In genomic region chr11:1517117-1518005, GRCh38 we compare ENCODE assay signal across 19 cellular contexts. TPM values are rescaled to one million over a fixed set of nuclear protein-coding genes. Genes with fewer than 3 reads are reported as not detected.
DNase-seq lines count a peak whose midpoint lies in the region; ATAC-seq and TF ChIP-seq lines count a peak whose summit lies in the region.
"Had no signal": no experiment of that assay in that cellular context is flagged by ENCODE, and none has a peak within 500 bp of the region (broad histone marks: within the 10 kb centered on the region; RNA-seq: fewer than 3 reads in every experiment).

No MANE protein-coding gene starts in this region.

- H3K4me3 ChIP-seq in BE2C (ENCODE audit: low read depth, low read length) (no peak overlapping the region), Caco-2 (ENCODE audit: low read depth, low read length) (no peak overlapping the region), foreskin fibroblast (ENCODE audit: low read depth in 1 of 2, low read length in 2 of 2) (no peak overlapping the region)
- H3K4me3 ChIP-seq: heart left ventricle, left lung, upper lobe of right lung had no signal

- H3K27me3 Mint-ChIP-seq in stimulated activated naive CD8-positive, alpha-beta T cell treated with anti-CD3 and anti-CD28 coated beads, Interleukin-15, amount 100 ng/mL, for 72 hours = no peaks in the 10 kb centered on the region
- H3K27me3 Mint-ChIP-seq in central memory CD8-positive, alpha-beta T cell = no peaks in the 10 kb centered on the region
- no peaks in the 10 kb centered on the region for H3K27me3 Mint-ChIP-seq in naive thymus-derived CD8-positive, alpha-beta T cell
- H3K27me3 Mint-ChIP-seq in Caco-2 (ENCODE audit: insufficient read depth, unreplicated experiment) = no peaks in the 10 kb centered on the region
- H3K27me3 Mint-ChIP-seq: activated CD8-positive, alpha-beta T cell treated with anti-CD3 and anti-CD28 coated beads for 36 hours had no signal

- no peak overlapping the region for H3K4me3 Mint-ChIP-seq in stimulated activated naive CD8-positive, alpha-beta T cell treated with anti-CD3 and anti-CD28 coated beads, Interleukin-15, amount 100 ng/mL, for 72 hours
- H3K4me3 Mint-ChIP-seq in central memory CD8-positive, alpha-beta T cell = peak overlapping the region; percentile 45
- H3K4me3 Mint-ChIP-seq in naive thymus-derived CD8-positive, alpha-beta T cell = peak overlapping the region in 4 of 10 donors; percentile 1 to 60 (median 43)
- H3K4me3 Mint-ChIP-seq in Caco-2 (ENCODE audit: unreplicated experiment) = no peak overlapping the region
- H3K4me3 Mint-ChIP-seq: activated CD8-positive, alpha-beta T cell treated with anti-CD3 and anti-CD28 coated beads for 36 hours had no signal

- CTCF ChIA-PET in Caco-2 (lab: Charles Lee) = no interaction called here

- peaks cover 83% of the 10 kb centered on the region for H3K4me1 Mint-ChIP-seq in stimulated activated naive CD8-positive, alpha-beta T cell treated with anti-CD3 and anti-CD28 coated beads, Interleukin-15, amount 100 ng/mL, for 72 hours
- H3K4me1 Mint-ChIP-seq in central memory CD8-positive, alpha-beta T cell = peaks cover 68% of the 10 kb centered on the region
- peaks cover 37 to 85% (median 78%) of the 10 kb centered on the region in 4 donors for H3K4me1 Mint-ChIP-seq in naive thymus-derived CD8-positive, alpha-beta T cell
- peaks cover 8% of the 10 kb centered on the region for H3K4me1 Mint-ChIP-seq in Caco-2 (ENCODE audit: low read depth, unreplicated experiment)

- no peak for DNase-seq in stimulated activated naive CD8-positive, alpha-beta T cell treated with anti-CD3 and anti-CD28 coated beads, Interleukin-15, amount 100 ng/mL, for 72 hours
- DNase-seq in stimulated activated naive CD8-positive, alpha-beta T cell treated with anti-CD3 and anti-CD28 coated beads, Interleukin-15, Interleukin-2, amounts not matched to agents 100 U/mL and 50 U/mL, for 24 hours = no peak
- DNase-seq in central memory CD8-positive, alpha-beta T cell (ENCODE audit: low spot score in 2 of 2) = no peak
- no peak for DNase-seq in naive thymus-derived CD8-positive, alpha-beta T cell
- DNase-seq in BE2C (no peak), Caco-2 (no peak), foreskin fibroblast (no peak), H4 (ENCODE audit: low spot score) (no peak)
- DNase-seq: activated CD8-positive, alpha-beta T cell treated with anti-CD3 and anti-CD28 coated beads for 36 hours; caudate nucleus; DMS153; H7; NCI-H526 treated with DMSO at 0.1 percent for 48 hours; nucleus accumbens; RPMI8226; stimulated activated CD4-positive, alpha-beta T cell treated with anti-CD3 and anti-CD28 coated beads, Interleukin-4, amount 100 ng/mL, for 4 hours; upper lobe of right lung had no signal

- H3K36me3 Mint-ChIP-seq in central memory CD8-positive, alpha-beta T cell (ENCODE audit: insufficient read depth) = peaks cover 10% of the 10 kb centered on the region
- peaks cover 0 to 9% (median 0%) of the 10 kb centered on the region in 3 donors for H3K36me3 Mint-ChIP-seq in naive thymus-derived CD8-positive, alpha-beta T cell
- peaks cover 9% of the 10 kb centered on the region for H3K36me3 Mint-ChIP-seq in Caco-2 (ENCODE audit: insufficient read depth, unreplicated experiment)

- H3K36me3 ChIP-seq in BE2C (no peaks in the 10 kb centered on the region), Caco-2 (ENCODE audit: control insufficient read depth, insufficient read depth, low read length) (no peaks in the 10 kb centered on the region)
- H3K36me3 ChIP-seq: left lung, upper lobe of right lung had no signal

- H3K27ac Mint-ChIP-seq in stimulated activated naive CD8-positive, alpha-beta T cell treated with anti-CD3 and anti-CD28 coated beads, Interleukin-15, amount 100 ng/mL, for 72 hours = peak overlapping the region; percentile 7 to 29
- peak overlapping the region; percentile 67 for H3K27ac Mint-ChIP-seq in central memory CD8-positive, alpha-beta T cell (ENCODE audit: low read depth)
- H3K27ac Mint-ChIP-seq in naive thymus-derived CD8-positive, alpha-beta T cell = peak overlapping the region in 8 of 10 donors; percentile 7 to 88 (median 55)
- no peak overlapping the region for H3K27ac Mint-ChIP-seq in Caco-2 (ENCODE audit: unreplicated experiment)
- H3K27ac Mint-ChIP-seq: activated CD8-positive, alpha-beta T cell treated with anti-CD3 and anti-CD28 coated beads for 36 hours had no signal

- no peak for ATAC-seq in stimulated activated naive CD8-positive, alpha-beta T cell treated with anti-CD3 and anti-CD28 coated beads, Interleukin-15, amount 100 ng/mL, for 72 hours
- no peak for ATAC-seq in stimulated activated naive CD8-positive, alpha-beta T cell treated with anti-CD3 and anti-CD28 coated beads, Interleukin-15, Interleukin-2, amounts not matched to agents 100 U/mL and 50 U/mL, for 24 hours
- ATAC-seq in central memory CD8-positive, alpha-beta T cell (replicated peaks; ENCODE audit: extremely low read depth, poor library complexity, severe bottlenecking) = no peak
- ATAC-seq in naive thymus-derived CD8-positive, alpha-beta T cell = no peak
- ATAC-seq: activated CD8-positive, alpha-beta T cell treated with anti-CD3 and anti-CD28 coated beads for 36 hours; heart left ventricle; left lung; upper lobe of right lung had no signal

- no peak for TF ChIP-seq CTCF in BE2C (IDR thresholded peaks at IDR 0.05; ENCODE audit: low read depth, low read length)
- no peak for TF ChIP-seq CTCF in Caco-2 (IDR thresholded peaks at IDR 0.05; ENCODE audit: insufficient read depth in 1 of 2, low read depth in 1 of 2, low read length in 1 of 2, severe bottlenecking in 1 of 2, unreplicated experiment in 1 of 2)
- no peak for TF ChIP-seq CTCF in foreskin fibroblast (IDR thresholded peaks at IDR 0.05; ENCODE audit: low read depth, low read length)

- no peaks in the 10 kb centered on the region for H3K9me3 ChIP-seq in BE2C
- no peaks in the 10 kb centered on the region for H3K9me3 ChIP-seq in Caco-2
- H3K9me3 ChIP-seq: heart left ventricle, left lung, upper lobe of right lung had no signal

- POLR2A ChIA-PET in naive thymus-derived CD8-positive, alpha-beta T cell (lab: Charles Lee) = no interaction called here
- POLR2A ChIA-PET in Caco-2 (lab: Charles Lee) = no interaction called here

- BruUV-seq in Caco-2 (replicated peaks; lab: Mats Ljungman, UMichigan) = no TSS peak

- H3K4me1 ChIP-seq in BE2C = no peaks in the 10 kb centered on the region
- no peaks in the 10 kb centered on the region for H3K4me1 ChIP-seq in Caco-2

- H3K9me3 Mint-ChIP-seq in stimulated activated naive CD8-positive, alpha-beta T cell treated with anti-CD3 and anti-CD28 coated beads, Interleukin-15, amount 100 ng/mL, for 72 hours = no peaks in the 10 kb centered on the region
- no peaks in the 10 kb centered on the region for H3K9me3 Mint-ChIP-seq in central memory CD8-positive, alpha-beta T cell
- H3K9me3 Mint-ChIP-seq in naive thymus-derived CD8-positive, alpha-beta T cell = no peaks in the 10 kb centered on the region
- H3K9me3 Mint-ChIP-seq in Caco-2 (ENCODE audit: unreplicated experiment) = no peaks in the 10 kb centered on the region
- H3K9me3 Mint-ChIP-seq: activated CD8-positive, alpha-beta T cell treated with anti-CD3 and anti-CD28 coated beads for 36 hours had no signal

- intact Hi-C loops in Caco-2 (cut with micrococcal nuclease; ENCODE audit: unreplicated experiment) = no loop called here

- H3K27me3 ChIP-seq in BE2C = no peaks in the 10 kb centered on the region
- H3K27me3 ChIP-seq in Caco-2 (replicated peaks; ENCODE audit: control insufficient read depth, insufficient read depth, low read length) = no peaks in the 10 kb centered on the region
- H3K27me3 ChIP-seq: heart left ventricle, left lung, upper lobe of right lung had no signal

RNA-seq across cellular contexts. Expression of gene MOB2, which starts 30.8 kb away (rescaled TPM):
- 10 to 100 TPM; 75.6 to 84.3 TPM for total RNA-seq in naive thymus-derived CD8-positive, alpha-beta T cell
- 10 to 100 TPM; 29.1 to 47.9 (median 37.7) TPM for polyA plus RNA-seq in naive thymus-derived CD8-positive, alpha-beta T cell
- 46.1 TPM for polyA plus RNA-seq in BE2C (2012; ENCODE audit: insufficient read depth, insufficient read length, low read depth)
- total RNA-seq in Caco-2 (2022) = 29.6 and 32.7 TPM in 2 replicates
- total RNA-seq in H4 (2014; rRNA removed; shearing (Covaris generic)) = 15.2 and 18.1 TPM in 2 replicates

RNA-seq across cellular contexts. Expression of gene DUSP8, which starts 54.7 kb away (rescaled TPM):
- total RNA-seq in naive thymus-derived CD8-positive, alpha-beta T cell = 1 to 10 TPM; 3.1 to 5.1 TPM
- under 1 TPM in 2 of 3 donors, not detected in 1; 0.17 to 0.39 TPM for polyA plus RNA-seq in naive thymus-derived CD8-positive, alpha-beta T cell
- 40.4 TPM for polyA plus RNA-seq in BE2C (2012; ENCODE audit: insufficient read depth, insufficient read length, low read depth)
- 7.7 and 12.1 TPM in 2 replicates for total RNA-seq in Caco-2 (2022)
- total RNA-seq in H4 (2014; rRNA removed; shearing (Covaris generic)) = 0.45 and 3.2 TPM in 2 replicates
